ENCODE assay signal across 8 cellular contexts in genomic region chr1:2174348-2175054, GRCh38. TPM values are rescaled to one million over a fixed set of nuclear protein-coding genes. Genes with fewer than 3 reads are reported as not detected.
DNase-seq lines count a peak whose midpoint lies in the region; ATAC-seq, FAIRE-seq and TF ChIP-seq lines count a peak whose summit lies in the region.

No MANE protein-coding gene starts in this region.

- POLR2A ChIA-PET in naive thymus-derived CD8-positive, alpha-beta T cell (lab: Charles Lee), result interaction anchor here (0.6 to 2.5 kb wide), 2 partner anchors 15 to 215 kb away, joined by 5 to 8 read pairs; no protein-coding TSS in a partner anchor

- H3K27ac Mint-ChIP-seq in naive thymus-derived CD8-positive, alpha-beta T cell, result peak overlapping the region in 3 of 10 donors; percentile 7 to 67 (median 60)

- TF ChIP-seq CTCF in AG10803 (conservative IDR thresholded peaks at IDR 0.05; ENCODE audit: low read length) (peak; percentile 88), fibroblast of mammary gland (conservative IDR thresholded peaks at IDR 0.05; ENCODE audit: control insufficient read depth, insufficient read depth, low read depth, low read length) (peak; percentile 83)

- peaks cover 0 to 15% (median 1%) of the 10 kb centered on the region in 4 donors for H3K4me1 Mint-ChIP-seq in naive thymus-derived CD8-positive, alpha-beta T cell

- peak overlapping the region in 4 of 10 donors; percentile 10 to 60 (median 37) for H3K4me3 Mint-ChIP-seq in naive thymus-derived CD8-positive, alpha-beta T cell

- peak; percentile 63 to 75 for ATAC-seq in naive thymus-derived CD8-positive, alpha-beta T cell
- ATAC-seq in HG02759 (IDR thresholded peaks at IDR 0.05; ENCODE audit: unreplicated experiment), result no peak
- no peak for ATAC-seq in HG03159 (IDR thresholded peaks at IDR 0.05; ENCODE audit: unreplicated experiment)

- FAIRE-seq in GM18507 (lab: Jason Lieb, UNC), result peak; percentile 70

- H3K27me3 Mint-ChIP-seq in naive thymus-derived CD8-positive, alpha-beta T cell, result no peaks in the 10 kb centered on the region

- H3K9me3 Mint-ChIP-seq in naive thymus-derived CD8-positive, alpha-beta T cell, result no peaks in the 10 kb centered on the region

- peak; percentile 48 for DNase-seq in AG10803 (ENCODE audit: low read depth)
- DNase-seq in GM18507 (ENCODE audit: extremely low spot score, insufficient read length, low read depth), result peak; percentile 43
- DNase-seq in NCI-H446 (lab: John Stamatoyannopoulos, UW), result peak; percentile 63 to 82
- peak; percentile 29 for DNase-seq in activated T-cell treated with anti-CD3 and anti-CD28 coated beads for 48 hours (ENCODE audit: low read depth)
- DNase-seq in fibroblast of mammary gland (ENCODE audit: low read depth), result peak; percentile 58
- DNase-seq in naive thymus-derived CD8-positive, alpha-beta T cell, result peak in 3 of 10 donors; percentile 21 to 44 (median 24)

- H3K36me3 Mint-ChIP-seq in naive thymus-derived CD8-positive, alpha-beta T cell, result peaks cover 0 to 18% (median 14%) of the 10 kb centered on the region in 3 donors

- H3K4me3 ChIP-seq in AG10803 (ENCODE audit: low read length) (peak overlapping the region; percentile 53), fibroblast of mammary gland (ENCODE audit: control insufficient read depth, low read depth, low read length) (peak overlapping the region; percentile 43)

RNA-seq across cellular contexts. Expression of gene FAAP20, which starts 20.1 kb away (rescaled TPM):
- 10 to 100 TPM; 39.4 to 49.3 TPM for total RNA-seq in naive thymus-derived CD8-positive, alpha-beta T cell
- polyA plus RNA-seq in naive thymus-derived CD8-positive, alpha-beta T cell, result 10 to 100 TPM; 70.1 to 76.6 (median 74.9) TPM

RNA-seq across cellular contexts. Expression of gene SKI, which starts 53.6 kb away (rescaled TPM):
- 100 to 1,000 TPM in 1 of 2 experiments, 10 to 100 TPM in 1; 98.3 to 105 TPM for total RNA-seq in naive thymus-derived CD8-positive, alpha-beta T cell
- under 1 TPM; 0.30 to 0.80 (median 0.53) TPM for polyA plus RNA-seq in naive thymus-derived CD8-positive, alpha-beta T cell

Comparison
In these comparisons a context has a peak if more than half of its experiments do, and no peak if none do; other contexts are left out.
1. ATAC-seq: peak in naive thymus-derived CD8-positive, alpha-beta T cell (2 of 2); none in HG02759 (single experiment) and HG03159 (single experiment).